ENCODE assay signal across 15 cellular contexts in the genomic region with DNA sequence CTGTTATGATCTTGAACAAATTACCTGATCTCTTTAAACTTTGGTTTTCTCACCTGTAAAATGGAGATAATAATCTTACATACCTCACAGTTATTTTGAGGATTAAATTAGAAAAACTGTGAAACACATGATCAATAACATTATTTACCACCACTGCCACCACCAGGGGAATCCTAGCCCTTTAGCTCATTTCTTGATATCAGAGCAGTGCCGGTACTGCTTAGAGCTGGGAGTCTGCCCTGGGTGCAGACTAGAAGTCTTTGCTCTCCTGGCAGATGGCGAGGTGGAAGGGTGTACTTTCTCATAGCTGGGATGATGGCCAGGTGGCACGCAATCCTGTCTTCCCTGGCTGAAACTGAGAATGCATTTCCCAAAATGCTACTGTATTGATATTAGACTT. TPM values are rescaled to one million over a fixed set of nuclear protein-coding genes. Genes with fewer than 3 reads are reported as not detected.
DNase-seq lines count a peak whose midpoint lies in the region; ATAC-seq and TF ChIP-seq lines count a peak whose summit lies in the region.
"Had no signal": no experiment of that assay in that cellular context is flagged by ENCODE, and none has a peak within 500 bp of the region (broad histone marks: within the 10 kb centered on the region; RNA-seq: fewer than 3 reads in every experiment).

No MANE protein-coding gene starts in this region.

- H3K27me3 Mint-ChIP-seq in T-helper 17 cell, result no peaks in the 10 kb centered on the region
- H3K27me3 Mint-ChIP-seq: activated CD4-positive, alpha-beta memory T cell treated with anti-CD3 and anti-CD28 coated beads for 36 hours had no signal

- peaks cover 5% of the 10 kb centered on the region for H3K4me1 ChIP-seq in vagina

- H3K4me1 Mint-ChIP-seq in T-helper 17 cell, result peaks cover 6% of the 10 kb centered on the region

- TF ChIP-seq CTCF in LNCaP clone FGC (IDR thresholded peaks at IDR 0.05; ENCODE audit: control insufficient read depth, extremely low read depth, insufficient read depth), result peak; percentile 37; the same call in 1 of the 2 replicates
- TF ChIP-seq CTCF in fibroblast of mammary gland (conservative IDR thresholded peaks at IDR 0.05; ENCODE audit: control insufficient read depth, insufficient read depth, low read depth, low read length), result peak; percentile 12
- TF ChIP-seq CTCF in vagina (IDR thresholded peaks at IDR 0.05), result no peak

- intact Hi-C loops in vagina (cut with DNase I), result no loop called here

- no peaks in the 10 kb centered on the region for H3K9me3 ChIP-seq in T-helper 17 cell (ENCODE audit: control insufficient read depth, low read length, poor library complexity, severe bottlenecking)
- no peaks in the 10 kb centered on the region for H3K9me3 ChIP-seq in vagina

- no peaks in the 10 kb centered on the region for H3K36me3 Mint-ChIP-seq in T-helper 17 cell (ENCODE audit: low read depth)
- H3K36me3 Mint-ChIP-seq: activated CD4-positive, alpha-beta memory T cell treated with anti-CD3 and anti-CD28 coated beads for 36 hours; CD4-positive, CD25-positive, alpha-beta regulatory T cell had no signal

- no peaks in the 10 kb centered on the region for H3K36me3 ChIP-seq in vagina

- ATAC-seq in HG02885 (IDR thresholded peaks at IDR 0.05; ENCODE audit: poor library complexity, unreplicated experiment), result no peak
- ATAC-seq in T-helper 17 cell, result no peak
- ATAC-seq: sciatic nerve had no signal

- H3K27ac ChIP-seq in vagina, result no peak overlapping the region

- TF ChIP-seq POLR2A in vagina (IDR thresholded peaks at IDR 0.05), result no peak

- DNase-seq in DMS 273 treated with DMSO at 0.1 percent for 48 hours (lab: John Stamatoyannopoulos, UW) (peak; percentile 95), LNCaP clone FGC (ENCODE audit: low read depth) (peak; percentile 81), NCI-H69 (lab: John Stamatoyannopoulos, UW) (peak; percentile 83), fibroblast of mammary gland (ENCODE audit: low read depth) (no peak), MV-4-11 (lab: John Stamatoyannopoulos, UW) (no peak), T-helper 17 cell (no peak), vagina (ENCODE audit: extremely low spot score in 2 of 2) (no peak)
- DNase-seq: activated CD4-positive, alpha-beta memory T cell treated with anti-CD3 and anti-CD28 coated beads for 36 hours; activated naive CD4-positive, alpha-beta T cell treated with anti-CD3 and anti-CD28 coated beads for 36 hours; CD4-positive, CD25-positive, alpha-beta regulatory T cell; islet precursor cell; NK-92 treated with Interleukin-12 subunit alpha and Interleukin-12 subunit beta, amount 100 ng/mL, for 24 hours had no signal

- H3K4me3 ChIP-seq in LNCaP clone FGC (ENCODE audit: low read depth, low read length) (no peak overlapping the region), fibroblast of mammary gland (ENCODE audit: control insufficient read depth, low read depth, low read length) (no peak overlapping the region), vagina (no peak overlapping the region)

- no peak overlapping the region for H3K4me3 Mint-ChIP-seq in T-helper 17 cell
- H3K4me3 Mint-ChIP-seq: activated CD4-positive, alpha-beta memory T cell treated with anti-CD3 and anti-CD28 coated beads for 36 hours; activated naive CD4-positive, alpha-beta T cell treated with anti-CD3 and anti-CD28 coated beads for 36 hours; CD4-positive, CD25-positive, alpha-beta regulatory T cell had no signal

- H3K27me3 ChIP-seq in vagina, result no peaks in the 10 kb centered on the region

- no peak overlapping the region for H3K27ac Mint-ChIP-seq in T-helper 17 cell
- H3K27ac Mint-ChIP-seq: activated CD4-positive, alpha-beta memory T cell treated with anti-CD3 and anti-CD28 coated beads for 36 hours; activated naive CD4-positive, alpha-beta T cell treated with anti-CD3 and anti-CD28 coated beads for 36 hours; CD4-positive, CD25-positive, alpha-beta regulatory T cell had no signal

RNA-seq across cellular contexts. Expression of a gene that starts 12.7 kb away (rescaled TPM):
- total RNA-seq in T-helper 17 cell, result 1 to 10 TPM; 1.0 to 1.5 TPM
- total RNA-seq in vagina, result not detected
- total RNA-seq: activated CD4-positive, alpha-beta memory T cell treated with anti-CD3 and anti-CD28 coated beads for 36 hours; activated naive CD4-positive, alpha-beta T cell treated with anti-CD3 and anti-CD28 coated beads for 36 hours; sciatic nerve; subcutaneous adipose tissue had no signal

Comparison
In these comparisons a context has a peak if more than half of its experiments do, and no peak if none do; other contexts are left out.
1. DNase-seq: peak in DMS 273 treated with DMSO at 0.1 percent for 48 hours (single experiment), LNCaP clone FGC (single experiment) and NCI-H69 (single experiment); none in fibroblast of mammary gland (single experiment), MV-4-11 (single experiment), T-helper 17 cell (0 of 3) and vagina (0 of 2).
2. CTCF ChIP-seq: peak in LNCaP clone FGC (single experiment) and fibroblast of mammary gland (single experiment); none in vagina (0 of 3).